Comparison of ENCODE assay signal across 19 cellular contexts in the genomic region with DNA sequence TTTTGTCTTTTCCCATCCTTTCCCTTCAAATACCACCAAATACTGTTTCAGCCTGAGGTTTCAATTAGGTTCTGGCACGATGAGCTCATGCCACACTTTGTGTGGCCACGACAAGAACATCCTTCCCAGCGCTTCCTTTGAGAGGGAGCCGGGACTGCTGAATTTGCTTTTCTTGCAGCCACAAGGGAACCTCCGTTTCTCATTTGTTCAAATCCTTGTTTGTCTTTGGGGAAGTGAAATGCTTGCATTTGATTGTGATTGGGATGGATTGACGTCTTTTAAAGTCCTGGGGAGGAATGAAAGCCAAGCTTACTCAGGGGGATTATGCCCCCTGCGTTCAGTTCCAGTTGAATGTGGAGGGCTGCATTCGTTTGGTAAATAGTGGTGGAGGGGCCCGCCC.
DNase-seq lines count a peak whose midpoint lies in the region; ATAC-seq and TF ChIP-seq lines count a peak whose summit lies in the region.
"Had no signal": no experiment of that assay in that cellular context is flagged by ENCODE, and none has a peak within 500 bp of the region (broad histone marks: within the 10 kb centered on the region; RNA-seq: fewer than 3 reads in every experiment).

No MANE protein-coding gene starts in this region.

- ATAC-seq in heart right ventricle = no peak
- ATAC-seq: A549, HepG2 had no signal

- TF ChIP-seq POLR2A in uterus (IDR thresholded peaks at IDR 0.05) (no peak), stomach (IDR thresholded peaks at IDR 0.05) (no peak), breast epithelium (IDR thresholded peaks at IDR 0.05) (no peak)

- no CpG with 5 or more reads among the region's 9 CpGs for WGBS in H9 (ENCODE audit: extremely low coverage, insufficient read length, low lambda C conversion rate)
- WGBS in stomach, 5 donors = 50 to 75% (median 56%) methylated on average over 9 of the region's 9 CpGs
- 78 to 80% methylated on average over 9 of the region's 9 CpGs for WGBS in heart right ventricle, 2 donors

- H3K9ac ChIP-seq in H9 (ENCODE audit: extremely low read depth, insufficient read length, low read length) = no peak overlapping the region

- H3K9me3 ChIP-seq in H9 (ENCODE audit: control insufficient read depth, low read depth, low read length) = no peaks in the 10 kb centered on the region
- no peaks in the 10 kb centered on the region for H3K9me3 ChIP-seq in uterus
- no peaks in the 10 kb centered on the region for H3K9me3 ChIP-seq in stomach
- no peaks in the 10 kb centered on the region for H3K9me3 ChIP-seq in heart right ventricle
- H3K9me3 ChIP-seq in breast epithelium = no peaks in the 10 kb centered on the region
- H3K9me3 ChIP-seq: SJSA1 had no signal

- H3K4me1 ChIP-seq in H9 (ENCODE audit: insufficient read depth, low read length) = peaks cover 5% of the 10 kb centered on the region; the same call in 1 of the 2 replicates
- peaks cover 6 to 9% of the 10 kb centered on the region in 2 donors for H3K4me1 ChIP-seq in uterus
- peaks cover 0 to 13% (median 2%) of the 10 kb centered on the region in 4 donors for H3K4me1 ChIP-seq in stomach
- H3K4me1 ChIP-seq in heart right ventricle = peaks cover 0 to 42% (median 14%) of the 10 kb centered on the region in 9 donors
- no peaks in the 10 kb centered on the region for H3K4me1 ChIP-seq in breast epithelium

- H2BK12ac ChIP-seq in H9 (ENCODE audit: insufficient read length, low read depth, low read length) = no peak overlapping the region

- H3K4me3 Mint-ChIP-seq in H9 = no peak overlapping the region; a peak in 2 of 5 replicates
- H3K4me3 Mint-ChIP-seq in brain = peak overlapping the region; percentile 44 to 66 (median 51)
- H3K4me3 Mint-ChIP-seq in nephron = no peak overlapping the region
- H3K4me3 Mint-ChIP-seq: CD8-positive, alpha-beta memory T cell had no signal

- H3K23ac ChIP-seq in H9 (ENCODE audit: insufficient read length, low read depth, low read length) = no peak overlapping the region

- no peak overlapping the region for H3K4me2 ChIP-seq in H9 (ENCODE audit: insufficient read depth, insufficient read length, low read length)
- H3K4me2 ChIP-seq: A549 had no signal

- H2BK15ac ChIP-seq in H9 (ENCODE audit: low read depth, low read length) = no peak overlapping the region

- H4K5ac ChIP-seq in H9 (ENCODE audit: insufficient read length, low read depth, low read length) = no peak overlapping the region

- H3K4me1 Mint-ChIP-seq in H9 = peaks cover 43 to 48% of the 10 kb centered on the region in 2 experiments
- peaks cover 40% of the 10 kb centered on the region for H3K4me1 Mint-ChIP-seq in brain
- H3K4me1 Mint-ChIP-seq in nephron = peaks cover 57% of the 10 kb centered on the region

- H3K27ac ChIP-seq in H9 (ENCODE audit: insufficient read length, low read depth, low read length) (no peak overlapping the region), uterus (no peak overlapping the region), stomach (peak overlapping the region in 1 of 5 donors; percentile 20), heart right ventricle (no peak overlapping the region), breast epithelium (no peak overlapping the region)
- H3K27ac ChIP-seq: SJSA1 had no signal

- H2AK5ac ChIP-seq in H9 (ENCODE audit: insufficient read length, low read length) = no peak overlapping the region

- intact Hi-C loops in uterus (cut with DNase I; ENCODE audit: low total_unique reads) (no loop called here), stomach (cut with DNase I; ENCODE audit: low total_unique reads) (no loop called here), heart right ventricle (cut with DNase I) (loop anchor here in 1 of 10 donors (5.0 kb wide), 1 partner anchor 34 kb away; no protein-coding TSS in a partner anchor), breast epithelium (cut with DNase I; ENCODE audit: low total_unique reads) (no loop called here)

- H3K56ac ChIP-seq in H9 (ENCODE audit: insufficient read length, low read depth, low read length) = no peak overlapping the region

- H3K36me3 ChIP-seq in uterus (no peaks in the 10 kb centered on the region), stomach (no peaks in the 10 kb centered on the region), heart right ventricle (no peaks in the 10 kb centered on the region), breast epithelium (no peaks in the 10 kb centered on the region)
- H3K36me3 ChIP-seq: SJSA1 had no signal

- H3K14ac ChIP-seq in H9 (ENCODE audit: insufficient read depth, low read length) = no peak overlapping the region

- TF ChIP-seq CTCF in H9 (conservative IDR thresholded peaks at IDR 0.05) (no peak), brain (conservative IDR thresholded peaks at IDR 0.05) (no peak), nephron (IDR thresholded peaks at IDR 0.05; ENCODE audit: unreplicated experiment in 3 of 3) (no peak), uterus (IDR thresholded peaks at IDR 0.05) (no peak), stomach (IDR thresholded peaks at IDR 0.05) (no peak), heart right ventricle (IDR thresholded peaks at IDR 0.05) (no peak), breast epithelium (IDR thresholded peaks at IDR 0.05) (no peak)

- H2AFZ ChIP-seq in H9 (ENCODE audit: low read length) = no peak overlapping the region

- TF ChIP-seq EP300 in stomach (IDR thresholded peaks at IDR 0.05) = no peak

- H3K4ac ChIP-seq in H9 (ENCODE audit: low read depth, low read length) = no peak overlapping the region

- H3K4me3 ChIP-seq in uterus = no peak overlapping the region
- no peak overlapping the region for H3K4me3 ChIP-seq in stomach
- H3K4me3 ChIP-seq in heart right ventricle = no peak overlapping the region
- no peak overlapping the region for H3K4me3 ChIP-seq in breast epithelium
- H3K4me3 ChIP-seq: A549, SJSA1 had no signal

- no peak overlapping the region for H2BK5ac ChIP-seq in H9 (ENCODE audit: insufficient read length, low read length)

- no peak overlapping the region for H4K8ac ChIP-seq in H9 (replicated peaks; ENCODE audit: insufficient read length, low read depth, low read length)

- H3K79me2 ChIP-seq in H9 (ENCODE audit: insufficient read depth, low read length) = no peaks in the 10 kb centered on the region

- H3K9me3 Mint-ChIP-seq in H9 (peaks cover 4 to 6% of the 10 kb centered on the region in 2 experiments), brain (peaks cover 4 to 10% (median 9%) of the 10 kb centered on the region in 5 experiments), nephron (peaks cover 5% of the 10 kb centered on the region)

- no peaks in the 10 kb centered on the region; the same call in 1 of the 2 replicates for H3K27me3 Mint-ChIP-seq in H9 (ENCODE audit: low read depth)
- no peaks in the 10 kb centered on the region for H3K27me3 Mint-ChIP-seq in brain
- peaks cover 4% of the 10 kb centered on the region for H3K27me3 Mint-ChIP-seq in nephron (ENCODE audit: low read depth)

- no peak overlapping the region for H2BK20ac ChIP-seq in H9 (ENCODE audit: low read depth, low read length, poor library complexity, severe bottlenecking)

- no peaks in the 10 kb centered on the region for H3K23me2 ChIP-seq in H9 (ENCODE audit: insufficient read length, low read depth, low read length, poor library complexity, severe bottlenecking)

- H2BK120ac ChIP-seq in H9 (ENCODE audit: low read depth, low read length, poor library complexity, severe bottlenecking) = no peak overlapping the region

- H3K36me3 Mint-ChIP-seq in H9 (ENCODE audit: insufficient read depth in 1 of 3, low read depth in 3 of 3) (peaks cover 0 to 13% (median 8%) of the 10 kb centered on the region in 3 experiments; a peak in 5 of 7 replicates), brain (no peaks in the 10 kb centered on the region), nephron (ENCODE audit: low read depth) (no peaks in the 10 kb centered on the region)

- no peak overlapping the region for H3K18ac ChIP-seq in H9 (ENCODE audit: insufficient read length, low read depth, low read length)

- H3K27ac Mint-ChIP-seq in H9 (peak overlapping the region; percentile 1 to 76 (median 8); a peak in 4 of 7 replicates), brain (peak overlapping the region in 4 of 5 experiments; percentile 61 to 92 (median 84)), nephron (peak overlapping the region in 2 of 3 experiments; percentile 3 to 23)
- H3K27ac Mint-ChIP-seq: CD8-positive, alpha-beta memory T cell had no signal

- DNase-seq in H9 (no peak), retina (peak; percentile 26), uterus (no peak), stomach (no peak), heart right ventricle (no peak), breast epithelium (ENCODE audit: low spot score in 2 of 2) (no peak)
- DNase-seq: CD8-positive, alpha-beta memory T cell; H7; KG1; NCI-H1694 treated with DMSO at 0.1 percent for 48 hours; NCI-H2107; NCI-H2227 treated with DMSO at 0.1 percent for 48 hours; NCI-H510A treated with DMSO at 0.1 percent for 48 hours; NCI-H774 had no signal

- H4K20me1 ChIP-seq in H9 (ENCODE audit: control insufficient read depth, insufficient read depth, insufficient read length) = no peaks in the 10 kb centered on the region

- H3K27me3 ChIP-seq in H9 (ENCODE audit: insufficient read depth, low read length) = no peaks in the 10 kb centered on the region
- no peaks in the 10 kb centered on the region for H3K27me3 ChIP-seq in uterus
- no peaks in the 10 kb centered on the region for H3K27me3 ChIP-seq in stomach
- no peaks in the 10 kb centered on the region for H3K27me3 ChIP-seq in heart right ventricle
- H3K27me3 ChIP-seq in breast epithelium = no peaks in the 10 kb centered on the region
- H3K27me3 ChIP-seq: SJSA1 had no signal

- H3K79me1 ChIP-seq in H9 (ENCODE audit: insufficient read depth, low read depth, low read length, poor library complexity, severe bottlenecking) = no peaks in the 10 kb centered on the region

- H4K91ac ChIP-seq in H9 (ENCODE audit: insufficient read length, low read depth, low read length) = no peak overlapping the region

- no peak overlapping the region for H3T11ph ChIP-seq in H9 (ENCODE audit: low read length)

Comparison
In these comparisons a context has a peak if more than half of its experiments do, and no peak if none do; other contexts are left out.
1. H3K27ac Mint-ChIP-seq: peak in every context shown above with its lines; median percentile 84 in brain; 13 in nephron; 8 in H9.
2. H3K4me3 Mint-ChIP-seq: peak in brain (5 of 5); none in H9 (0 of 2) and nephron (0 of 3).